ENCODE assay signal across 8 cellular contexts in the genomic region with DNA sequence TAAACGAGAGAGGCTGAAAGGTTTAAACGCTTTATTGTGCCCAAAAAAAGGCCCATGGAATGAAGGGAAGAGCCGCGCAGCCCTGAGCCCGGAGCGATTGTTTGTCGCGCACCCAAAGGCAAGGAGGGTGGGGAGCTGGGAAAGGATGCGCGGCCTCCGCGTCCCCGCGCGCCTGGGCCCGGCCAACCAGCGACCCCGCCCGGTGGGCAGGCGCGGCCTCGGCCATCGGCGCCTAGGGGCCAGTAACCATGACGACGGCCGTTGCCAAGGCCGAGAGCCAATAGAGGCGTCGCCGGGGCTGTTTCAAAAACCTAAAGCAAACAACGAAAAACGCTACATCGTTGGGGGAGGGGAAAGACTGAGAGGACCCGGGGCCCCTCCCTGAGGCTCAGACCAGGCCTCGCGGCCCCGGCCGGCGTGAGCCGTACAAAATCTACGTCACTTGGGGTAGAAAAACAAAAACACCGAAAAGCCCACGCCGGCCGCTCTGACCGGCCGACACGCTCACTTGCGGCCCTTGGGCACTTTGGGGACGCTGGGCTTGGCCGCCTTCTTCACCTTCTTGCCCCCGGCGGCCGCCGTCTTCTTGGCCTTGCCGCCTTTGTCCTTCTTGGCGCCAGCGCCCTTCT. TPM values are rescaled to one million over a fixed set of nuclear protein-coding genes. Genes with fewer than 3 reads are reported as not detected.
DNase-seq lines count a peak whose midpoint lies in the region; ATAC-seq and TF ChIP-seq lines count a peak whose summit lies in the region.

No MANE protein-coding gene starts in this region.

- DNase-seq in CD1c-positive myeloid dendritic cell (ENCODE audit: extremely low spot score), result peak; percentile 63
- peak; percentile 88 for DNase-seq in NCI-H1436 treated with DMSO at 0.1 percent for 48 hours (lab: John Stamatoyannopoulos, UW)
- peak in 26 of 34 experiments; percentile 9 to 48 (median 25) for DNase-seq in T-cell
- peak; percentile 79 to 88 (median 85) for DNase-seq in body of pancreas
- DNase-seq in hepatocyte (ENCODE audit: low spot score), result peak; percentile 93
- DNase-seq in progenitor cell of endocrine pancreas (ENCODE audit: low spot score, unreplicated experiment), result peak; percentile 74

- peak overlapping the region; percentile 3 for H2AFZ ChIP-seq in hepatocyte

- H3K27me3 ChIP-seq in body of pancreas, result no peaks in the 10 kb centered on the region
- no peaks in the 10 kb centered on the region for H3K27me3 ChIP-seq in hepatocyte

- peak overlapping the region; percentile 90 for H3K4me2 ChIP-seq in hepatocyte

- H3K9me2 ChIP-seq in hepatocyte (replicated peaks; ENCODE audit: insufficient read depth), result no peaks in the 10 kb centered on the region

- H3K27ac ChIP-seq in body of pancreas (peak overlapping the region; percentile 37 to 86 (median 80)), hepatocyte (peak overlapping the region; percentile 99)

- WGBS in body of pancreas, 2 donors, result 0% methylated on average over 33 to 59 of the region's 59 CpGs
- WGBS in hepatocyte (ENCODE audit: low lambda C conversion rate, missing lambda C conversion rate), result 2% methylated on average over 59 of the region's 59 CpGs

- TF ChIP-seq CTCF in body of pancreas (IDR thresholded peaks at IDR 0.05), result peak in 1 of 7 experiments; percentile 25
- peak; percentile 16 for TF ChIP-seq CTCF in hepatocyte (IDR thresholded peaks at IDR 0.05; ENCODE audit: poor library complexity)
- peak; percentile 27 for TF ChIP-seq CTCF in progenitor cell of endocrine pancreas (IDR thresholded peaks at IDR 0.05; ENCODE audit: unreplicated experiment)

- peaks cover 19% of the 10 kb centered on the region for H4K20me1 ChIP-seq in hepatocyte (ENCODE audit: insufficient read depth, poor library complexity, severe bottlenecking)

- H3K36me3 Mint-ChIP-seq in T-cell (no peaks in the 10 kb centered on the region), progenitor cell of endocrine pancreas (ENCODE audit: insufficient read depth) (no peaks in the 10 kb centered on the region)

- H3K4me3 ChIP-seq in body of pancreas (peak overlapping the region; percentile 82 to 86), hepatocyte (peak overlapping the region; percentile 90)

- H3K27me3 Mint-ChIP-seq in T-cell (no peaks in the 10 kb centered on the region), progenitor cell of endocrine pancreas (no peaks in the 10 kb centered on the region)

- H3K9me3 Mint-ChIP-seq in T-cell (no peaks in the 10 kb centered on the region), progenitor cell of endocrine pancreas (ENCODE audit: low read depth) (no peaks in the 10 kb centered on the region)

- H3K4me1 ChIP-seq in body of pancreas (peaks cover 28% of the 10 kb centered on the region), hepatocyte (ENCODE audit: insufficient read depth) (peaks cover 18% of the 10 kb centered on the region)

- peak in 2 of 3 donors; percentile 27 to 36 for TF ChIP-seq POLR2A in body of pancreas (IDR thresholded peaks at IDR 0.05)

- H3K9me3 ChIP-seq in body of pancreas, result no peaks in the 10 kb centered on the region
- no peaks in the 10 kb centered on the region for H3K9me3 ChIP-seq in hepatocyte (ENCODE audit: low read depth)

- peak; percentile 24 for ATAC-seq in GM21619 (IDR thresholded peaks at IDR 0.05; ENCODE audit: unreplicated experiment)
- ATAC-seq in T-cell (replicated peaks in 1 of 4), result peak; percentile 5 to 17 (median 8)
- ATAC-seq in body of pancreas, result peak; percentile 47
- no peak for ATAC-seq in HG03039 (IDR thresholded peaks at IDR 0.05; ENCODE audit: unreplicated experiment)

- intact Hi-C loops in body of pancreas (cut with DNase I), result no loop called here

- H3K4me1 Mint-ChIP-seq in T-cell, result peaks cover 23 to 28% (median 28%) of the 10 kb centered on the region in 3 donors
- H3K4me1 Mint-ChIP-seq in progenitor cell of endocrine pancreas (ENCODE audit: low read depth), result peaks cover 6% of the 10 kb centered on the region

- H3K36me3 ChIP-seq in body of pancreas (replicated peaks in 1 of 2; ENCODE audit: insufficient read depth in 1 of 2, low read depth in 2 of 2), result no peaks in the 10 kb centered on the region
- H3K36me3 ChIP-seq in hepatocyte (replicated peaks; ENCODE audit: insufficient read depth, low read depth), result no peaks in the 10 kb centered on the region

- peak overlapping the region; percentile 84 to 86 for H3K27ac Mint-ChIP-seq in T-cell
- peak overlapping the region; percentile 91 for H3K27ac Mint-ChIP-seq in progenitor cell of endocrine pancreas

- peak overlapping the region; percentile 86 to 96 (median 93) for H3K4me3 Mint-ChIP-seq in T-cell
- H3K4me3 Mint-ChIP-seq in progenitor cell of endocrine pancreas (ENCODE audit: low read depth), result peak overlapping the region; percentile 94

- POLR2A ChIA-PET in T-cell (lab: Charles Lee), result interaction anchor here (0.6 to 2.8 kb wide), 5 partner anchors 25 to 193 kb away, joined by 3 to 21 read pairs (median 7); a partner anchor contains a TSS

- peaks cover 21% of the 10 kb centered on the region for H3K79me2 ChIP-seq in hepatocyte

- CTCF ChIA-PET in T-cell (lab: Charles Lee), result interaction anchor here in 1 of 2 donors (2.2 kb wide), 1 partner anchor 36 kb away, joined by 12 read pairs; a partner anchor contains a TSS

RNA-seq across cellular contexts. Expression of a gene that starts 36.2 kb away (rescaled TPM):
- total RNA-seq in T-cell, result 10 to 100 TPM; 55.2 to 60.7 (median 57.6) TPM
- total RNA-seq in body of pancreas, result 10 to 100 TPM; 10.1 to 14.5 TPM
- total RNA-seq in hepatocyte, result 16.8 and 20.1 TPM in 2 replicates
- polyA plus RNA-seq in hepatocyte, result 30.0 and 34.3 TPM in 2 replicates
- 35.3 TPM in 2 replicates for total RNA-seq in progenitor cell of endocrine pancreas

Comparison
In these comparisons a context has a peak if more than half of its experiments do, and no peak if none do; other contexts are left out.
1. DNase-seq: peak in every context shown above with its lines; median percentile 93 in hepatocyte; 88 in NCI-H1436 treated with DMSO at 0.1 percent for 48 hours; 85 in body of pancreas; 74 in progenitor cell of endocrine pancreas; 63 in CD1c-positive myeloid dendritic cell; 25 in T-cell.